Comparison of ENCODE assay signal across 8 cellular contexts in genomic region chr5:142063878-142064331, GRCh38. TPM values are rescaled to one million over a fixed set of nuclear protein-coding genes. Genes with fewer than 3 reads are reported as not detected.
A peak's percentile ranks its signal among the peaks of the same experiment; 100 is the strongest.
DNase-seq lines count a peak whose midpoint lies in the region; ATAC-seq lines count a peak whose summit lies in the region.

No MANE protein-coding gene starts in this region.

- peak; percentile 67 for ATAC-seq in naive thymus-derived CD4-positive, alpha-beta T cell
- ATAC-seq in aorta (ENCODE audit: low FRiP score) = peak; percentile 92

- no peaks in the 10 kb centered on the region for H3K9me3 Mint-ChIP-seq in naive thymus-derived CD4-positive, alpha-beta T cell

- H3K36me3 Mint-ChIP-seq in naive thymus-derived CD4-positive, alpha-beta T cell = no peaks in the 10 kb centered on the region

- no peaks in the 10 kb centered on the region for H3K27me3 ChIP-seq in naive thymus-derived CD4-positive, alpha-beta T cell (ENCODE audit: control insufficient read depth in 2 of 2, insufficient read depth in 2 of 2, low read length in 2 of 2)
- no peaks in the 10 kb centered on the region for H3K27me3 ChIP-seq in aorta (ENCODE audit: control insufficient read depth in 1 of 2, insufficient read depth in 2 of 2, low read length in 1 of 2)

- peaks cover 0 to 2% (median 0%) of the 10 kb centered on the region in 5 donors for H3K27me3 Mint-ChIP-seq in naive thymus-derived CD4-positive, alpha-beta T cell

- H3K27ac Mint-ChIP-seq in naive thymus-derived CD4-positive, alpha-beta T cell = peak overlapping the region in 5 of 9 donors; percentile 25 to 55 (median 46)

- H3K4me1 ChIP-seq in naive thymus-derived CD4-positive, alpha-beta T cell (ENCODE audit: control insufficient read depth in 2 of 2, insufficient read depth in 2 of 2, low read length in 2 of 2) = peaks cover 5 to 16% of the 10 kb centered on the region in 2 donors
- peaks cover 0 to 3% of the 10 kb centered on the region in 2 donors for H3K4me1 ChIP-seq in aorta (ENCODE audit: control insufficient read depth in 1 of 2, insufficient read depth in 2 of 2, low read length in 2 of 2)

- no peaks in the 10 kb centered on the region for H3K36me3 ChIP-seq in naive thymus-derived CD4-positive, alpha-beta T cell (ENCODE audit: control insufficient read depth in 2 of 3, insufficient read depth in 3 of 3, low read length in 3 of 3)
- H3K36me3 ChIP-seq in aorta (ENCODE audit: control insufficient read depth in 1 of 2, insufficient read depth in 2 of 2, low read length in 1 of 2) = no peaks in the 10 kb centered on the region

- WGBS in aorta, 2 donors = 2% methylated on average over 10 of the region's 10 CpGs

- DNase-seq in COR-L47 (lab: John Stamatoyannopoulos, UW) (peak; percentile 89), NCI-H1436 (lab: John Stamatoyannopoulos, UW) (peak; percentile 74), fibroblast of gingiva (ENCODE audit: low read depth) (peak; percentile 91), aorta (peak; percentile 95 to 98), NAMALWA (ENCODE audit: low spot score) (no peak), OCI-M2 (lab: John Stamatoyannopoulos, UW; ENCODE audit: unreplicated experiment) (no peak)
- DNase-seq in activated CD8-positive, alpha-beta memory T cell treated with anti-CD3 and anti-CD28 coated beads, Interleukin-2, amount 50 U/mL, for 48 hours = peak; percentile 62
- peak in 7 of 9 donors; percentile 13 to 52 (median 46) for DNase-seq in naive thymus-derived CD4-positive, alpha-beta T cell

- intact Hi-C loops in naive thymus-derived CD4-positive, alpha-beta T cell (cut with micrococcal nuclease) = loop anchor here in 1 of 2 donors (2.0 kb wide), 1 partner anchor 45 kb away; the partner anchor contains the start of gene NDFIP1
- intact Hi-C loops in aorta (cut with DNase I) = loop anchor here (2.0 to 5.0 kb wide), 4 partner anchors 31 to 52 kb away; partner anchors contain the start of gene GNPDA1 (in 1 of the 2)

- H3K27ac ChIP-seq in naive thymus-derived CD4-positive, alpha-beta T cell (ENCODE audit: low read depth, low read length) = no peak overlapping the region
- peak overlapping the region in 1 of 2 donors; percentile 24 for H3K27ac ChIP-seq in aorta (ENCODE audit: low read depth in 1 of 2, low read length in 2 of 2)

- CTCF ChIA-PET in naive thymus-derived CD4-positive, alpha-beta T cell (lab: Charles Lee) = interaction anchor here (0.6 kb wide), 1 partner anchor 48 kb away, joined by 4 read pairs; no protein-coding TSS in a partner anchor

- H3K9me3 ChIP-seq in naive thymus-derived CD4-positive, alpha-beta T cell (ENCODE audit: control insufficient read depth in 2 of 3, low read length in 3 of 3) = no peaks in the 10 kb centered on the region
- H3K9me3 ChIP-seq in aorta (ENCODE audit: control insufficient read depth, low read length) = no peaks in the 10 kb centered on the region

- POLR2A ChIA-PET in naive thymus-derived CD4-positive, alpha-beta T cell (lab: Charles Lee) = interaction anchor here (0.8 to 2.2 kb wide), 5 partner anchors 13 to 45 kb away, joined by 3 to 9 read pairs (median 4); partner anchors contain the start of gene NDFIP1

- peak overlapping the region; percentile 27 for H3K4me3 ChIP-seq in naive thymus-derived CD4-positive, alpha-beta T cell (ENCODE audit: low read length)
- H3K4me3 ChIP-seq in aorta (ENCODE audit: low read length in 2 of 2) = no peak overlapping the region

- H3K4me1 Mint-ChIP-seq in naive thymus-derived CD4-positive, alpha-beta T cell = peaks cover 8 to 25% (median 18%) of the 10 kb centered on the region in 7 donors

- peak overlapping the region; percentile 14 to 81 (median 52) for H3K4me3 Mint-ChIP-seq in naive thymus-derived CD4-positive, alpha-beta T cell

RNA-seq across cellular contexts. Expression of gene NDFIP1, which starts 44.7 kb away (rescaled TPM):
- total RNA-seq in naive thymus-derived CD4-positive, alpha-beta T cell = 100 to 1,000 TPM in 2 of 5 experiments, 10 to 100 TPM in 3; 53.0 to 136 (median 95.5) TPM
- 100 to 1,000 TPM in 1 of 2 donors, 10 to 100 TPM in 1; 99.3 to 101 TPM for polyA plus RNA-seq in naive thymus-derived CD4-positive, alpha-beta T cell
- 100 to 1,000 TPM in 1 of 2 donors, 10 to 100 TPM in 1; 93.7 to 120 TPM for total RNA-seq in aorta
- polyA plus RNA-seq in aorta = 10 to 100 TPM; 45.0 to 63.4 TPM

RNA-seq across cellular contexts. Expression of gene GNPDA1, which starts 51.1 kb away (rescaled TPM):
- total RNA-seq in naive thymus-derived CD4-positive, alpha-beta T cell = 10 to 100 TPM; 13.3 to 60.4 (median 26.4) TPM
- polyA plus RNA-seq in naive thymus-derived CD4-positive, alpha-beta T cell = 10 to 100 TPM; 37.9 to 47.7 TPM
- 10 to 100 TPM; 18.7 to 21.5 TPM for total RNA-seq in aorta
- polyA plus RNA-seq in aorta = 10 to 100 TPM; 13.0 to 24.0 TPM

Comparison
In these comparisons a context has a peak if more than half of its experiments do, and no peak if none do; other contexts are left out.
1. DNase-seq: peak in COR-L47 (single experiment), NCI-H1436 (single experiment), activated CD8-positive, alpha-beta memory T cell treated with anti-CD3 and anti-CD28 coated beads, Interleukin-2, amount 50 U/mL, for 48 hours (single experiment), fibroblast of gingiva (single experiment), naive thymus-derived CD4-positive, alpha-beta T cell (7 of 9) and aorta (2 of 2); none in NAMALWA (single experiment) and OCI-M2 (single experiment).